Comparison of ENCODE assay signal across 28 cellular contexts in the genomic region with DNA sequence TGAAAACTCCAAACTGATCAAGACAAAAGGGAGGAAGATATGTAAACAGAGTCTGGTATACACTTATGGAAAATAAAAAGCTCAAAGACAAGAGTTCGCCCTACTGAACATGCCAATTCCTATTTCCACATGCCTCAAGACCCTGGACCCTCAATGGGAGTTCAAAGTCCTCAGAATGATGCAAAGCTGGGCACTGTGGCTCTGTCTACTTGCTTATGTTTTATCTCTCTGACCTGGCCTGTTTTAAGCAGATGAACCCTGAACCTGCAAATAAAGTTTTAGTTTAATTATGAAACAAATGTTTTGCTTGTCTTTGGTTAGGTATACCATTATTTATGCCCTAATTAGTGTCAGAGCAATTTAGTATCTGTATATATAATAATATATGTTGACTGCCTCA.
"Had no signal": no experiment of that assay in that cellular context is flagged by ENCODE, and none has a peak within 500 bp of the region (broad histone marks: within the 10 kb centered on the region; RNA-seq: fewer than 3 reads in every experiment).

No MANE protein-coding gene starts in this region.

- H3K4me1 ChIP-seq: ascending aorta, gastrocnemius medialis, heart left ventricle had no signal

- H3K27me3 ChIP-seq: ascending aorta, brain microvascular endothelial cell, gastrocnemius medialis had no signal

- H3K4me3 ChIP-seq: ascending aorta, coronary artery, gastrocnemius medialis, heart left ventricle had no signal

- H3K9me3 ChIP-seq: ascending aorta, gastrocnemius medialis, heart left ventricle had no signal

- ATAC-seq: activated CD8-positive, alpha-beta T cell treated with anti-CD3 and anti-CD28 coated beads, Interleukin-2, amount 10 ng/mL, durations not matched to agents 7 days and 5 days; activated T-cell treated with anti-CD3 and anti-CD28 coated beads, Interleukin-2, amount 50 U/mL, for 72 hours; esophagus mucosa; gastrocnemius medialis; heart left ventricle; T-helper 17 cell had no signal

- H3K27ac ChIP-seq: ascending aorta, brain microvascular endothelial cell, coronary artery, gastrocnemius medialis, heart left ventricle, WERI-Rb-1 had no signal

- H3K36me3 ChIP-seq: ascending aorta, brain microvascular endothelial cell, gastrocnemius medialis, heart left ventricle, WERI-Rb-1 had no signal

- DNase-seq: activated CD4-positive, alpha-beta memory T cell treated with anti-CD3 and anti-CD28 coated beads for 36 hours; activated CD4-positive, alpha-beta T cell treated with anti-CD3 and anti-CD28 coated beads for 36 hours; activated CD4-positive, alpha-beta T cell treated with anti-CD3 and anti-CD28 coated beads, Interleukin-2, amount 10 ng/mL, durations not matched to agents 24 days and 14 days; activated CD4-positive, CD25-positive, alpha-beta regulatory T cell; activated CD4-positive, CD25-positive, alpha-beta regulatory T cell treated with anti-CD3 and anti-CD28 coated beads, Interleukin-2, amount 50 U/mL, for 72 hours; activated CD8-positive, alpha-beta memory T cell treated with anti-CD3 and anti-CD28 coated beads, Interleukin-2, amount 50 U/mL, for 48 hours; activated CD8-positive, alpha-beta T cell treated with anti-CD3 and anti-CD28 coated beads, Interleukin-2, amount 10 ng/mL, durations not matched to agents 7 days and 5 days; activated gamma-delta T cell; activated naive CD4-positive, alpha-beta T cell; activated naive CD4-positive, alpha-beta T cell treated with anti-CD3 and anti-CD28 coated beads, Interleukin-2, amount 10 ng/mL, durations not matched to agents 7 days and 5 days; activated naive CD8-positive, alpha-beta T cell treated with anti-CD3 and anti-CD28 coated beads, Interleukin-2, amount 10 ng/mL, durations not matched to agents 7 days and 5 days; activated T-cell treated with anti-CD3 and anti-CD28 coated beads for 4 hours; activated T-cell treated with anti-CD3 and anti-CD28 coated beads, Interleukin-2, amount 50 U/mL, for 24 hours; activated T-cell treated with anti-CD3 and anti-CD28 coated beads, Interleukin-2, amount 50 U/mL, for 72 hours; brain microvascular endothelial cell; effector memory CD4-positive, alpha-beta T cell; endodermal cell; foreskin fibroblast; gastrocnemius medialis; glutamatergic neuron; heart left ventricle; T-helper 1 cell; T-helper 17 cell; T1000; WERI-Rb-1 had no signal
